ENCODE assay signal across 1 cellular context in genomic region chr19:44912854-44913253, GRCh38.
TF ChIP-seq lines count a peak whose summit lies in the region.

No MANE protein-coding gene starts in this region.

TF ChIP-seq in HepG2, 621 proteins besides CTCF, POLR2A, EP300 and RAD21 (continues in another document):
- TF ChIP-seq TAF15 (IDR thresholded peaks at IDR 0.05; ENCODE audit: low read depth, low read length, poor library complexity, severe bottlenecking) (no peak), ZNF780A (CRISPR knock-in tag; IDR thresholded peaks at IDR 0.05) (0 out of 2 replicates have a peak, but pooled peaks have one; percentile 57), HIVEP1 (CRISPR knock-in tag; IDR thresholded peaks at IDR 0.05) (0 out of 2 replicates have a peak, but pooled peaks have one; percentile 33), FIP1L1 (IDR thresholded peaks at IDR 0.05; ENCODE audit: borderline replicate concordance, insufficient read depth, low read depth, low read length) (no peak), SPEN (CRISPR knock-in tag; IDR thresholded peaks at IDR 0.05; ENCODE audit: low read depth) (no peak; the same call in 1 of the 2 replicates), THAP11 (CRISPR knock-in tag; IDR thresholded peaks at IDR 0.05) (peak; percentile 65; the same call in 1 of the 2 replicates), NFYB (CRISPR knock-in tag; IDR thresholded peaks at IDR 0.05) (no peak), ZNF614 (CRISPR knock-in tag; IDR thresholded peaks at IDR 0.05; ENCODE audit: borderline replicate concordance) (0 out of 2 replicates have a peak, but pooled peaks have one; percentile 22), ZNF709 (CRISPR knock-in tag; IDR thresholded peaks at IDR 0.05) (no peak), YEATS2 (CRISPR knock-in tag; IDR thresholded peaks at IDR 0.05; ENCODE audit: borderline replicate concordance) (0 out of 2 replicates have a peak, but pooled peaks have one; percentile 33), ZMAT5 (CRISPR knock-in tag; IDR thresholded peaks at IDR 0.05; ENCODE audit: borderline replicate concordance, low read depth) (no peak), MIER3 (CRISPR knock-in tag; IDR thresholded peaks at IDR 0.05; ENCODE audit: borderline replicate concordance) (peak; percentile 92; the same call in 1 of the 2 replicates), U2AF1 (optimal IDR thresholded peaks at IDR 0.05; ENCODE audit: low read depth, low read length) (no peak), NPAS2 (CRISPR knock-in tag; IDR thresholded peaks at IDR 0.05; ENCODE audit: borderline replicate concordance) (no peak), ZNF781 (CRISPR knock-in tag; IDR thresholded peaks at IDR 0.05; ENCODE audit: borderline replicate concordance, not compliant biosample characterization) (no peak), ZNF331 (CRISPR knock-in tag; IDR thresholded peaks at IDR 0.05) (peak; percentile 74), THAP9 (CRISPR knock-in tag; IDR thresholded peaks at IDR 0.05; ENCODE audit: borderline replicate concordance) (no peak), ZNF224 (CRISPR knock-in tag; IDR thresholded peaks at IDR 0.05) (no peak), MBD4 (IDR thresholded peaks at IDR 0.05; ENCODE audit: borderline replicate concordance, low read length) (no peak), HOXA7 (CRISPR knock-in tag; IDR thresholded peaks at IDR 0.05) (0 out of 2 replicates have a peak, but pooled peaks have one; percentile 68), MATR3 (CRISPR knock-in tag; IDR thresholded peaks at IDR 0.05) (no peak), RARA (CRISPR knock-in tag; IDR thresholded peaks at IDR 0.05) (peak; percentile 99), ZSCAN20 (CRISPR knock-in tag; IDR thresholded peaks at IDR 0.05; ENCODE audit: borderline replicate concordance) (no peak), ZNF678 (CRISPR knock-in tag; IDR thresholded peaks at IDR 0.05) (0 out of 2 replicates have a peak, but pooled peaks have one; percentile 45), ZNF33B (CRISPR knock-in tag; IDR thresholded peaks at IDR 0.05) (no peak), KLF6 (CRISPR knock-in tag; IDR thresholded peaks at IDR 0.05) (0 out of 2 replicates have a peak, but pooled peaks have one; percentile 19), CSRNP1 (CRISPR knock-in tag; IDR thresholded peaks at IDR 0.05) (no peak), ZC3H4 (CRISPR knock-in tag; IDR thresholded peaks at IDR 0.05; ENCODE audit: borderline replicate concordance) (no peak), MXI1 (IDR thresholded peaks at IDR 0.05; ENCODE audit: borderline replicate concordance, low read depth, low read length) (peak; percentile 86; the same call in 1 of the 3 replicates), PPARG (CRISPR knock-in tag; conservative IDR thresholded peaks at IDR 0.05) (peak; percentile 57), DBP (CRISPR knock-in tag; IDR thresholded peaks at IDR 0.05; ENCODE audit: not compliant biosample characterization) (no peak), ZNF564 (CRISPR knock-in tag; IDR thresholded peaks at IDR 0.05) (no peak), NONO (IDR thresholded peaks at IDR 0.05) (no peak), NONO (CRISPR knock-in tag; conservative IDR thresholded peaks at IDR 0.05) (peak; percentile 74), KDM5A (IDR thresholded peaks at IDR 0.05; ENCODE audit: borderline replicate concordance, low read length) (no peak), HNRNPH1 (optimal IDR thresholded peaks at IDR 0.05; ENCODE audit: low read depth, low read length) (no peak), SMAD1 (CRISPR knock-in tag; IDR thresholded peaks at IDR 0.05; ENCODE audit: borderline replicate concordance, low read depth) (no peak), RORA (CRISPR knock-in tag; IDR thresholded peaks at IDR 0.05) (no peak), KLF12 (CRISPR knock-in tag; IDR thresholded peaks at IDR 0.05; ENCODE audit: borderline replicate concordance) (no peak), NCOA1 (CRISPR knock-in tag; IDR thresholded peaks at IDR 0.05) (no peak), SIN3B (IDR thresholded peaks at IDR 0.05; ENCODE audit: low read length) (no peak), HES4 (CRISPR knock-in tag; IDR thresholded peaks at IDR 0.05; ENCODE audit: borderline replicate concordance) (no peak), HMG20B (CRISPR knock-in tag; conservative IDR thresholded peaks at IDR 0.05) (no peak; the same call in 1 of the 2 replicates), MEIS1 (CRISPR knock-in tag; IDR thresholded peaks at IDR 0.05; ENCODE audit: borderline replicate concordance) (peak; percentile 72; the same call in 1 of the 2 replicates), SCMH1 (CRISPR knock-in tag; IDR thresholded peaks at IDR 0.05; ENCODE audit: borderline replicate concordance) (no peak), GTF2F1 (IDR thresholded peaks at IDR 0.05; ENCODE audit: low read length) (no peak), TEAD2 (CRISPR knock-in tag; IDR thresholded peaks at IDR 0.05) (no peak), ZNF343 (CRISPR knock-in tag; IDR thresholded peaks at IDR 0.05) (no peak), RFX3 (CRISPR knock-in tag; IDR thresholded peaks at IDR 0.05) (no peak), SRSF4 (IDR thresholded peaks at IDR 0.05; ENCODE audit: low read depth, low read length, poor library complexity, severe bottlenecking) (no peak), KDM3A (CRISPR knock-in tag; IDR thresholded peaks at IDR 0.05; ENCODE audit: low read depth) (peak; percentile 63; the same call in 1 of the 2 replicates), PAF1 (CRISPR knock-in tag; IDR thresholded peaks at IDR 0.05) (no peak)
- TF ChIP-seq, protein P1, sequence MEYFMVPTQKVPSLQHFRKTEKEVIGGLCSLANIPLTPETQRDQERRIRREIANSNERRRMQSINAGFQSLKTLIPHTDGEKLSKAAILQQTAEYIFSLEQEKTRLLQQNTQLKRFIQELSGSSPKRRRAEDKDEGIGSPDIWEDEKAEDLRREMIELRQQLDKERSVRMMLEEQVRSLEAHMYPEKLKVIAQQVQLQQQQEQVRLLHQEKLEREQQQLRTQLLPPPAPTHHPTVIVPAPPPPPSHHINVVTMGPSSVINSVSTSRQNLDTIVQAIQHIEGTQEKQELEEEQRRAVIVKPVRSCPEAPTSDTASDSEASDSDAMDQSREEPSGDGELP (IDR thresholded peaks at IDR 0.05; ENCODE audit: borderline replicate concordance, low read depth) = peak; percentile 92
- TF ChIP-seq, protein P2, sequence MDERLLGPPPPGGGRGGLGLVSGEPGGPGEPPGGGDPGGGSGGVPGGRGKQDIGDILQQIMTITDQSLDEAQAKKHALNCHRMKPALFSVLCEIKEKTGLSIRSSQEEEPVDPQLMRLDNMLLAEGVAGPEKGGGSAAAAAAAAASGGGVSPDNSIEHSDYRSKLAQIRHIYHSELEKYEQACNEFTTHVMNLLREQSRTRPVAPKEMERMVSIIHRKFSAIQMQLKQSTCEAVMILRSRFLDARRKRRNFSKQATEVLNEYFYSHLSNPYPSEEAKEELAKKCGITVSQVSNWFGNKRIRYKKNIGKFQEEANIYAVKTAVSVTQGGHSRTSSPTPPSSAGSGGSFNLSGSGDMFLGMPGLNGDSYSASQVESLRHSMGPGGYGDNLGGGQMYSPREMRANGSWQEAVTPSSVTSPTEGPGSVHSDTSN (CRISPR knock-in tag; IDR thresholded peaks at IDR 0.05) = no peak
- TF ChIP-seq, protein P3, sequence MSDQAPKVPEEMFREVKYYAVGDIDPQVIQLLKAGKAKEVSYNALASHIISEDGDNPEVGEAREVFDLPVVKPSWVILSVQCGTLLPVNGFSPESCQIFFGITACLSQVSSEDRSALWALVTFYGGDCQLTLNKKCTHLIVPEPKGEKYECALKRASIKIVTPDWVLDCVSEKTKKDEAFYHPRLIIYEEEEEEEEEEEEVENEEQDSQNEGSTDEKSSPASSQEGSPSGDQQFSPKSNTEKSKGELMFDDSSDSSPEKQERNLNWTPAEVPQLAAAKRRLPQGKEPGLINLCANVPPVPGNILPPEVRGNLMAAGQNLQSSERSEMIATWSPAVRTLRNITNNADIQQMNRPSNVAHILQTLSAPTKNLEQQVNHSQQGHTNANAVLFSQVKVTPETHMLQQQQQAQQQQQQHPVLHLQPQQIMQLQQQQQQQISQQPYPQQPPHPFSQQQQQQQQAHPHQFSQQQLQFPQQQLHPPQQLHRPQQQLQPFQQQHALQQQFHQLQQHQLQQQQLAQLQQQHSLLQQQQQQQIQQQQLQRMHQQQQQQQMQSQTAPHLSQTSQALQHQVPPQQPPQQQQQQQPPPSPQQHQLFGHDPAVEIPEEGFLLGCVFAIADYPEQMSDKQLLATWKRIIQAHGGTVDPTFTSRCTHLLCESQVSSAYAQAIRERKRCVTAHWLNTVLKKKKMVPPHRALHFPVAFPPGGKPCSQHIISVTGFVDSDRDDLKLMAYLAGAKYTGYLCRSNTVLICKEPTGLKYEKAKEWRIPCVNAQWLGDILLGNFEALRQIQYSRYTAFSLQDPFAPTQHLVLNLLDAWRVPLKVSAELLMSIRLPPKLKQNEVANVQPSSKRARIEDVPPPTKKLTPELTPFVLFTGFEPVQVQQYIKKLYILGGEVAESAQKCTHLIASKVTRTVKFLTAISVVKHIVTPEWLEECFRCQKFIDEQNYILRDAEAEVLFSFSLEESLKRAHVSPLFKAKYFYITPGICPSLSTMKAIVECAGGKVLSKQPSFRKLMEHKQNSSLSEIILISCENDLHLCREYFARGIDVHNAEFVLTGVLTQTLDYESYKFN (CRISPR knock-in tag; conservative IDR thresholded peaks at IDR 0.05) = peak; percentile 83
- TF ChIP-seq, protein P4, sequence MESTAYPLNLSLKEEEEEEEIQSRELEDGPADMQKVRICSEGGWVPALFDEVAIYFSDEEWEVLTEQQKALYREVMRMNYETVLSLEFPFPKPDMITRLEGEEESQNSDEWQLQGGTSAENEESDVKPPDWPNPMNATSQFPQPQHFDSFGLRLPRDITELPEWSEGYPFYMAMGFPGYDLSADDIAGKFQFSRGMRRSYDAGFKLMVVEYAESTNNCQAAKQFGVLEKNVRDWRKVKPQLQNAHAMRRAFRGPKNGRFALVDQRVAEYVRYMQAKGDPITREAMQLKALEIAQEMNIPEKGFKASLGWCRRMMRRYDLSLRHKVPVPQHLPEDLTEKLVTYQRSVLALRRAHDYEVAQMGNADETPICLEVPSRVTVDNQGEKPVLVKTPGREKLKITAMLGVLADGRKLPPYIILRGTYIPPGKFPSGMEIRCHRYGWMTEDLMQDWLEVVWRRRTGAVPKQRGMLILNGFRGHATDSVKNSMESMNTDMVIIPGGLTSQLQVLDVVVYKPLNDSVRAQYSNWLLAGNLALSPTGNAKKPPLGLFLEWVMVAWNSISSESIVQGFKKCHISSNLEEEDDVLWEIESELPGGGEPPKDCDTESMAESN (CRISPR knock-in tag; conservative IDR thresholded peaks at IDR 0.05) = no peak
- TF ChIP-seq, protein P5, sequence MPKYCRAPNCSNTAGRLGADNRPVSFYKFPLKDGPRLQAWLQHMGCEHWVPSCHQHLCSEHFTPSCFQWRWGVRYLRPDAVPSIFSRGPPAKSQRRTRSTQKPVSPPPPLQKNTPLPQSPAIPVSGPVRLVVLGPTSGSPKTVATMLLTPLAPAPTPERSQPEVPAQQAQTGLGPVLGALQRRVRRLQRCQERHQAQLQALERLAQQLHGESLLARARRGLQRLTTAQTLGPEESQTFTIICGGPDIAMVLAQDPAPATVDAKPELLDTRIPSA (CRISPR knock-in tag; IDR thresholded peaks at IDR 0.05; ENCODE audit: borderline replicate concordance) = no peak
- TF ChIP-seq, protein P6, sequence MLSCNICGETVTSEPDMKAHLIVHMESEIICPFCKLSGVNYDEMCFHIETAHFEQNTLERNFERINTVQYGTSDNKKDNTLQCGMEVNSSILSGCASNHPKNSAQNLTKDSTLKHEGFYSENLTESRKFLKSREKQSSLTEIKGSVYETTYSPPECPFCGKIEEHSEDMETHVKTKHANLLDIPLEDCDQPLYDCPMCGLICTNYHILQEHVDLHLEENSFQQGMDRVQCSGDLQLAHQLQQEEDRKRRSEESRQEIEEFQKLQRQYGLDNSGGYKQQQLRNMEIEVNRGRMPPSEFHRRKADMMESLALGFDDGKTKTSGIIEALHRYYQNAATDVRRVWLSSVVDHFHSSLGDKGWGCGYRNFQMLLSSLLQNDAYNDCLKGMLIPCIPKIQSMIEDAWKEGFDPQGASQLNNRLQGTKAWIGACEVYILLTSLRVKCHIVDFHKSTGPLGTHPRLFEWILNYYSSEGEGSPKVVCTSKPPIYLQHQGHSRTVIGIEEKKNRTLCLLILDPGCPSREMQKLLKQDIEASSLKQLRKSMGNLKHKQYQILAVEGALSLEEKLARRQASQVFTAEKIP (CRISPR knock-in tag; IDR thresholded peaks at IDR 0.05; ENCODE audit: borderline replicate concordance) = no peak
